In genomic region chr1:37595440-37596181, GRCh38 we compare ENCODE assay signal across 1 cellular context.
TF ChIP-seq lines count a peak whose summit lies in the region.

Gene GNL2, minus strand, starts transcription at chr1:37595937. Its CDS starts 115 bp downstream, at chr1:37595822.

TF ChIP-seq in GM12878, 131 proteins besides CTCF, POLR2A, EP300 and RAD21 (continued from another document and continues in another):
- TF ChIP-seq CUX1 (IDR thresholded peaks at IDR 0.05; ENCODE audit: insufficient replicate concordance, low read depth, low read length): no peak
- TF ChIP-seq REST (IDR thresholded peaks at IDR 0.05; ENCODE audit: low read depth, low read length): no peak
- peak; percentile 82 for TF ChIP-seq MYC (IDR thresholded peaks at IDR 0.05; ENCODE audit: insufficient read depth, insufficient read length, insufficient replicate concordance, low read length, severe bottlenecking)
- TF ChIP-seq TAF1 (IDR thresholded peaks at IDR 0.05; ENCODE audit: borderline replicate concordance, low read depth, low read length): peak; percentile 67; the same call in 1 of the 2 replicates
- peak; percentile 34 to 62; a peak in 1 of 4 replicates for TF ChIP-seq BHLHE40 (IDR thresholded peaks at IDR 0.05; ENCODE audit: borderline replicate concordance in 1 of 2, low read depth in 2 of 2, low read length in 1 of 2)
- peak; percentile 97 for TF ChIP-seq MXI1 (IDR thresholded peaks at IDR 0.05; ENCODE audit: low read depth, low read length)
- peak; percentile 63 for TF ChIP-seq ELK1 (IDR thresholded peaks at IDR 0.05; ENCODE audit: low read depth, low read length)
- peak; percentile 82 for TF ChIP-seq ZNF687 (IDR thresholded peaks at IDR 0.05)
- peak; percentile 95 for TF ChIP-seq CREM (IDR thresholded peaks at IDR 0.05; ENCODE audit: low read depth)
- TF ChIP-seq IKZF1 (conservative IDR thresholded peaks at IDR 0.05): peak; percentile 57; the same call in 1 of the 2 replicates
- peak; percentile 62 for TF ChIP-seq ATF7 (IDR thresholded peaks at IDR 0.05; ENCODE audit: low read depth)
- TF ChIP-seq EGR1 (IDR thresholded peaks at IDR 0.05; ENCODE audit: borderline replicate concordance in 1 of 2, low read depth in 2 of 2, low read length in 2 of 2): peak in 1 of 2 experiments; percentile 84; a peak in 2 of 3 replicates
- 0 out of 2 replicates have a peak, but pooled peaks have one; percentile 43 for TF ChIP-seq CBFB (IDR thresholded peaks at IDR 0.05; ENCODE audit: low read depth)
- TF ChIP-seq POU2F2 (IDR thresholded peaks at IDR 0.05; ENCODE audit: borderline replicate concordance, low read depth, low read length): peak; percentile 46; the same call in 2 of the 3 replicates
- TF ChIP-seq RB1 (IDR thresholded peaks at IDR 0.05; ENCODE audit: borderline replicate concordance): peak; percentile 65
- TF ChIP-seq SIX5 (IDR thresholded peaks at IDR 0.05; ENCODE audit: low read depth, low read length, severe bottlenecking): peak; percentile 7
- peak; percentile 84 for TF ChIP-seq USF2 (IDR thresholded peaks at IDR 0.05; ENCODE audit: borderline replicate concordance, low read depth, low read length)
- TF ChIP-seq ZBTB4 (CRISPR knock-in tag; IDR thresholded peaks at IDR 0.05): no peak
- no peak for TF ChIP-seq IRF4 (IDR thresholded peaks at IDR 0.05; ENCODE audit: low read depth, low read length)
- no peak for TF ChIP-seq YBX1 (IDR thresholded peaks at IDR 0.05)
- TF ChIP-seq WRNIP1 (IDR thresholded peaks at IDR 0.05; ENCODE audit: borderline replicate concordance, low read depth, low read length): no peak
- peak; percentile 65; the same call in 1 of the 2 replicates for TF ChIP-seq SMAD5 (IDR thresholded peaks at IDR 0.05; ENCODE audit: low read depth)
- peak; percentile 97 for TF ChIP-seq MAX (IDR thresholded peaks at IDR 0.05; ENCODE audit: low read depth, low read length)
- TF ChIP-seq ETV6 (conservative IDR thresholded peaks at IDR 0.05 in 1 of 2, IDR thresholded peaks at IDR 0.05 in 1 of 2; ENCODE audit: borderline replicate concordance in 1 of 2, low read depth in 1 of 2): no peak
- peak; percentile 77 for TF ChIP-seq NBN (IDR thresholded peaks at IDR 0.05)
- TF ChIP-seq KAT2A (conservative IDR thresholded peaks at IDR 0.05; ENCODE audit: control insufficient read depth, low read depth, low read length): no peak
- TF ChIP-seq TCF12 (IDR thresholded peaks at IDR 0.05; ENCODE audit: low read depth, low read length): peak; percentile 37; the same call in 1 of the 2 replicates
- TF ChIP-seq CBX5 (IDR thresholded peaks at IDR 0.05; ENCODE audit: low read depth): no peak
- peak; percentile 4; the same call in 1 of the 2 replicates for TF ChIP-seq SMC3 (IDR thresholded peaks at IDR 0.05; ENCODE audit: borderline replicate concordance, low read length)
- TF ChIP-seq RAD51 (IDR thresholded peaks at IDR 0.05): peak; percentile 88
- peak; percentile 65; the same call in 1 of the 2 replicates for TF ChIP-seq ATF3 (IDR thresholded peaks at IDR 0.05; ENCODE audit: borderline replicate concordance, extremely low read depth, low read depth, low read length)
- peak; percentile 87 for TF ChIP-seq NKRF (conservative IDR thresholded peaks at IDR 0.05)
- TF ChIP-seq PML (IDR thresholded peaks at IDR 0.05; ENCODE audit: low read length): peak; percentile 93
- TF ChIP-seq POLR2AphosphoS5 (IDR thresholded peaks at IDR 0.05; ENCODE audit: low read length): peak; percentile 93
